Comparison of ENCODE assay signal across 8 cellular contexts in the genomic region with DNA sequence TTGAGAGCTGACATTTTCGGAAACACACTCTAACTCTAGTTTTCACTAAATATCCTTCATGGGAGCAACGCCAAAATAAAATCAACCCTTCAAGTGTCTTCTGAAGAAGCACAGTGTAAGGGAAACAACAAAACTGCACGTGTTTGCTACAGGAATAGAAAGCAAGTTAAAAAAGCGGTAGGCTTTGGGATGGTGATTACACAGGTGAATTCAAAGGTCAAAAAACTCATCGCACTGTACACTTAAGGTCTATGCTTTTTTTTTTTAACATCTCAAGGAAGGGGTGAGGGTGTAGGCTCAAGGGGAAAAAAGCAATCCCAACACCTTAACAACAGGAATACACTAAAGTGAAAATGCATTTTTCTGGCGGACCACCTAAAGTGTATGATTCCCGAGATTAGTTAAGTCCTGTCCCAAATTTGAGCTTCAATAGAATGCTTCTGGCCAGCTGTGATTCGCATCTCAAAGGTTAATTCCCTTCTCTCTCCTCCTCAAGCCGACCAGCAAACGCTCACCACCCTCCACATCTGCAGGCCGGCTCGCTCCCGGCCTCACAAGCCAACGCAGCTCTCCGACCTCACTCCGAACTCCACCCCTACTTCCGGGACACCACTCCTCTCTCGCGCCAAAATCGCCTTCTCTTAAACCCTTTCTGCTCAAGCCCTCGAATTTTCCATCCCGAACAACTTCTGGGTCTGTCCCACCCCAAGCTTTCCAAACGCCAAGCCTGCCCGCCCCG. TPM values are rescaled to one million over a fixed set of nuclear protein-coding genes. Genes with fewer than 3 reads are reported as not detected.
DNase-seq lines count a peak whose midpoint lies in the region; ATAC-seq and TF ChIP-seq lines count a peak whose summit lies in the region.

No MANE protein-coding gene starts in this region.

- POLR2A ChIA-PET in PC-3 (lab: Charles Lee; ENCODE audit: unreplicated experiment): interaction anchor here (0.7 kb wide), 1 partner anchor 31 kb away, joined by 3 read pairs; the partner anchor contains the start of gene EFNB2

- no peak overlapping the region for H2AFZ ChIP-seq in PC-3 (ENCODE audit: low read length)

- ATAC-seq in GM19455 (IDR thresholded peaks at IDR 0.05; ENCODE audit: unreplicated experiment): peak; percentile 32
- ATAC-seq in HG03520 (IDR thresholded peaks at IDR 0.05; ENCODE audit: unreplicated experiment): peak; percentile 28
- peak; percentile 48 for ATAC-seq in PC-3
- peak; percentile 68 to 75 for ATAC-seq in right cardiac atrium

- TF ChIP-seq CTCF in PC-3 (conservative IDR thresholded peaks at IDR 0.05; ENCODE audit: low read depth, low read length): no peak
- TF ChIP-seq CTCF in ascending aorta (IDR thresholded peaks at IDR 0.05): no peak

- H3K9me3 ChIP-seq in PC-3 (ENCODE audit: low read length) (no peaks in the 10 kb centered on the region), ascending aorta (no peaks in the 10 kb centered on the region), right cardiac atrium (ENCODE audit: control insufficient read depth, low read length) (no peaks in the 10 kb centered on the region)

- H3K36me3 ChIP-seq in PC-3 (ENCODE audit: low read depth, low read length) (no peaks in the 10 kb centered on the region), ascending aorta (no peaks in the 10 kb centered on the region)

- peak overlapping the region; percentile 95 for H3K4me2 ChIP-seq in PC-3 (ENCODE audit: low read length)

- no peaks in the 10 kb centered on the region for H3K9me2 ChIP-seq in PC-3 (replicated peaks; ENCODE audit: low read length)

- peak overlapping the region; percentile 98 for H3K9ac ChIP-seq in PC-3 (ENCODE audit: low read length)

- DNase-seq in EH (ENCODE audit: low read depth) (peak; percentile 73), PC-3 (peak; percentile 45), ascending aorta (ENCODE audit: low spot score in 2 of 2) (peak; percentile 19 to 80), right cardiac atrium (peak; percentile 79 to 86 (median 86)), putamen (ENCODE audit: low spot score) (peak; percentile 45), middle frontal gyrus (ENCODE audit: extremely low spot score, low spot score) (no peak)

- H3K4me1 ChIP-seq in PC-3 (ENCODE audit: insufficient read depth, low read length) (peaks cover 20% of the 10 kb centered on the region), ascending aorta (peaks cover 0 to 35% of the 10 kb centered on the region in 2 donors), right cardiac atrium (ENCODE audit: control insufficient read depth, insufficient read depth, low read length) (peaks cover 2% of the 10 kb centered on the region)

- H3K27me3 ChIP-seq in PC-3 (ENCODE audit: low read length) (no peaks in the 10 kb centered on the region), ascending aorta (no peaks in the 10 kb centered on the region), right cardiac atrium (ENCODE audit: control insufficient read depth, insufficient read depth) (no peaks in the 10 kb centered on the region)

- no peaks in the 10 kb centered on the region for H3F3A ChIP-seq in PC-3 (ENCODE audit: low read length, unreplicated experiment)

- BruUV-seq in PC-3 (replicated peaks; lab: Mats Ljungman, UMichigan): no TSS peak

- under 1% methylated on average over 25 of the region's 25 CpGs for WGBS in right cardiac atrium

- H3K4me3 ChIP-seq in PC-3 (ENCODE audit: low read length) (peak overlapping the region; percentile 80), ascending aorta (peak overlapping the region; percentile 83 to 93), right cardiac atrium (ENCODE audit: low read length) (peak overlapping the region; percentile 85)

- CTCF ChIA-PET in PC-3 (lab: Charles Lee): no interaction called here

- intact Hi-C loops in PC-3 (cut with micrococcal nuclease): loop anchor here (2.0 kb wide), 1 partner anchor 54 kb away; no protein-coding TSS in a partner anchor
- intact Hi-C loops in ascending aorta (cut with DNase I): loop anchor here (1.0 to 10.0 kb wide), 3 partner anchors 32 to 558 kb away; partner anchors contain the start of gene EFNB2
- intact Hi-C loops in right cardiac atrium (cut with DNase I): no loop called here

- peaks cover 60% of the 10 kb centered on the region for H3K79me2 ChIP-seq in PC-3 (ENCODE audit: low read length)

- H3K27ac ChIP-seq in PC-3 (ENCODE audit: low read length) (peak overlapping the region; percentile 50; the same call in 1 of the 2 replicates), ascending aorta (peak overlapping the region; percentile 92 to 96), right cardiac atrium (ENCODE audit: low read length) (peak overlapping the region; percentile 96)

- H4K20me1 ChIP-seq in PC-3 (ENCODE audit: low read length): peaks cover 48% of the 10 kb centered on the region

RNA-seq across cellular contexts. Expression of gene ARGLU1, which starts 1.1 kb away (rescaled TPM):
- 31.8 and 44.3 TPM in 2 replicates for total RNA-seq in PC-3 (2014; rRNA removed)
- total RNA-seq in ascending aorta: 79.7 TPM
- total RNA-seq in right cardiac atrium: 10 to 100 TPM; 44.2 to 63.0 (median 47.3) TPM
- 49.9 TPM for polyA plus RNA-seq in right cardiac atrium

RNA-seq across cellular contexts. Expression of gene EFNB2, which starts 31.4 kb away (rescaled TPM):
- total RNA-seq in PC-3 (2014; rRNA removed) (16.4 and 17.5 TPM in 2 replicates), ascending aorta (38.0 TPM), right cardiac atrium (10 to 100 TPM in 3 of 4 donors, 1 to 10 TPM in 1; 9.6 to 19.4 (median 14.6) TPM)
- 10.7 TPM for polyA plus RNA-seq in right cardiac atrium

Comparison
In these comparisons a context has a peak if more than half of its experiments do, and no peak if none do; other contexts are left out.
1. intact Hi-C loops: an anchor here in PC-3 (2.0 kb wide) and ascending aorta (1.0 to 10.0 kb wide); none called in right cardiac atrium.